Comparison of ENCODE assay signal across 4 cellular contexts in the genomic region with DNA sequence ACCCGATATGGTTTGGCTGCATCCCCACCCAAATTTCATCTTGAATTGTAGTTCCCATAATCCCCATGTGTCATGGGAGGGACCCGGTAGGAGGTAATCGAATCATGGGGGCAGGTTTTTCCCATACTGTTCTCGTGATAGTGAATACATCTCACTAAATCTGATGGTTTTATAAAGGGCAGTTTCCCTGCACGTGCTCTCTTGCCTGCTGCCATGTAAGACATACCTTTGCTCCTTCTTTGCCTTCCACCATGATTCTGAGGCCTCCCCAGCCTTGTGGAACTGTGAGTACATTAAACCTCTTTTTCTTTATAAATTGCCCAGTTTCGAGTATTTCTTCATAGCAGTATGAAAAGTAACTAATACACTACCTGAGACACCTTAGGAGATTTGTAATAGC. TPM values are rescaled to one million over a fixed set of nuclear protein-coding genes. Genes with fewer than 3 reads are reported as not detected.
"Had no signal": no experiment of that assay in that cellular context is flagged by ENCODE, and none has a peak within 500 bp of the region (broad histone marks: within the 10 kb centered on the region; RNA-seq: fewer than 3 reads in every experiment).

No MANE protein-coding gene starts in this region.

RNA-seq across cellular contexts. Expression of a gene that starts 32.8 kb away (rescaled TPM):
- total RNA-seq: osteocyte, pulmonary artery endothelial cell, right atrium auricular region, subcutaneous adipose tissue had no signal
